ENCODE assay signal across 15 cellular contexts in the genomic region with DNA sequence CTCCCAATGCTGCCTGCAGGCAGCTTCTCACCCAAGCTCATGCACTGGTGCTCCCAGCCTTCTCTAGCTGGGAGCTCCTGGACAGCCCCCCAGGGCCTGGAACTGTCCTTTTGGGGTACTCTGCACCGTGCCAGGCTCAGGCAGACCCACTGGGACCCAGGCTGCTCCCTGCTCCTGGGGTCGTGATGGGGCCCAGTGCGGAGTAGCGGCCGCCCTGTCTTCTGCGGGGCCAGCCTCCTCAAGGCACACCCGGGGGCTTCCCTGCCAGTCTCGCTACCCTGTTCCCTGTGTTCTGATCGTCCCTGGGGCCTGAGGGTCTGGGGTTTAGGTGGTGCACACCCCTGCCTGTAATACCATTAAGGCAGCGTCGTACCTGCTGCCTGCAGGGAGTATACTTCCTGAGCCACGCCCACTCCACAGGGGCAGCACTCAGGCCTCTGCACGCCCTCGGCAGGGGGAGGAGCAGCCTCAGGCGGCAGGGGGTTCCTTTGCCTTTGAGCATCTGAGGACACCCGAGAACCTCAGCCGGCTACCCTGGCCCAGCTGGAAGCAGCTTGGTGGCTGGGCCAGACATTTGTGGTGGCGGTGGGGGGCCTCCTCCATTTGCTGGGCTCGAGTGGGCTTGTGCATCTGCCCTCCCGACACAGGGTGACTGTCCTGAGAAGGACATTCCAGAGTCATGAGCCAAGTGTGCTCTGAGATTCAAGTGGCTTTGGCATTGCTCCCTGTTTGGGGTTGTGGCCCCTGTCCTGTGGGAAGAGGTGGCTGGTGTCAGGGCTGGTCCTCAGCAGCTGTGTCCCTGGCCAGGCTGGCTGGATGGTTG. TPM values are rescaled to one million over a fixed set of nuclear protein-coding genes. Genes with fewer than 3 reads are reported as not detected.
A peak's percentile ranks its signal among the peaks of the same experiment; 100 is the strongest.
DNase-seq lines count a peak whose midpoint lies in the region; ATAC-seq and TF ChIP-seq lines count a peak whose summit lies in the region.
"Had no signal": no experiment of that assay in that cellular context is flagged by ENCODE, and none has a peak within 500 bp of the region (broad histone marks: within the 10 kb centered on the region; RNA-seq: fewer than 3 reads in every experiment).

No MANE protein-coding gene starts in this region.

- H3K4me3 ChIP-seq in astrocyte of the spinal cord (ENCODE audit: low read depth, low read length): no peak overlapping the region
- H3K4me3 ChIP-seq in left lung: no peak overlapping the region
- H3K4me3 ChIP-seq: BLaER1 had no signal

- in situ Hi-C loops in astrocyte of the spinal cord (cut with HindIII; ENCODE audit: low sequenced_read_pairs): no loop called here

- no peaks in the 10 kb centered on the region for H3K27me3 ChIP-seq in left lung
- H3K27me3 ChIP-seq: BLaER1 had no signal

- ATAC-seq in left lung: peak; percentile 80
- ATAC-seq in GM18505 (IDR thresholded peaks at IDR 0.05; ENCODE audit: unreplicated experiment): no peak
- ATAC-seq in stimulated activated naive B cell treated with anti-CD40 and anti-IgM and Interleukin-4, amounts not matched to agents 10 μg/mL and 1 μg/mL and 100 μg/mL, for 72 hours (replicated peaks): no peak

- H3K36me3 Mint-ChIP-seq in activated naive CD8-positive, alpha-beta T cell treated with anti-CD3 and anti-CD28 coated beads for 36 hours: peaks cover 2% of the 10 kb centered on the region
- H3K36me3 Mint-ChIP-seq in stimulated activated naive B cell treated with anti-CD40 and anti-IgM and Interleukin-4, amounts not matched to agents 10 μg/mL and 1 μg/mL and 100 μg/mL, for 72 hours: peaks cover 28 to 30% of the 10 kb centered on the region in 2 donors

- no peak for TF ChIP-seq POLR2A in GM18505 (IDR thresholded peaks at IDR 0.05; ENCODE audit: borderline replicate concordance, extremely low read depth, insufficient read depth, insufficient read length)

- H3K36me3 ChIP-seq in left lung: peaks cover 0 to 97% of the 10 kb centered on the region in 2 donors

- no peaks in the 10 kb centered on the region for H3K27me3 Mint-ChIP-seq in activated naive CD8-positive, alpha-beta T cell treated with anti-CD3 and anti-CD28 coated beads for 36 hours
- H3K27me3 Mint-ChIP-seq in stimulated activated naive B cell treated with anti-CD40 and anti-IgM and Interleukin-4, amounts not matched to agents 10 μg/mL and 1 μg/mL and 100 μg/mL, for 72 hours: no peaks in the 10 kb centered on the region
- H3K27me3 Mint-ChIP-seq: stimulated activated naive CD8-positive, alpha-beta T cell treated with anti-CD3 and anti-CD28 coated beads, Interleukin-15, amount 100 ng/mL, for 72 hours had no signal

- no peak for TF ChIP-seq CTCF in astrocyte of the spinal cord (IDR thresholded peaks at IDR 0.05; ENCODE audit: low read depth, low read length)
- TF ChIP-seq CTCF in left lung (IDR thresholded peaks at IDR 0.05): no peak

- H3K27ac ChIP-seq in left lung: peak overlapping the region in 1 of 2 donors; percentile 18
- H3K27ac ChIP-seq: BLaER1, epithelial cell of prostate had no signal

- DNase-seq in EL: peak; percentile 40
- DNase-seq in M059J (ENCODE audit: low read depth): peak; percentile 36
- DNase-seq in astrocyte of the spinal cord (ENCODE audit: low read depth, low spot score): peak; percentile 30
- DNase-seq in left lung: peak in 1 of 2 donors; percentile 65
- no peak for DNase-seq in anterior cingulate cortex (lab: John Stamatoyannopoulos, UW)
- DNase-seq in activated naive CD8-positive, alpha-beta T cell treated with anti-CD3 and anti-CD28 coated beads for 36 hours: no peak
- DNase-seq in stimulated activated naive B cell treated with anti-CD40 and anti-IgM and Interleukin-4, amounts not matched to agents 10 μg/mL and 1 μg/mL and 100 μg/mL, for 72 hours: no peak
- DNase-seq: activated CD4-positive, alpha-beta T cell treated with anti-CD3 and anti-CD28 coated beads for 48 hours; midbrain; NCI-H774; stimulated activated CD4-positive, alpha-beta T cell treated with anti-CD3 and anti-CD28 coated beads, Interleukin-4, amount 100 ng/mL, for 4 hours; stimulated activated naive CD8-positive, alpha-beta T cell treated with anti-CD3 and anti-CD28 coated beads, Interleukin-15, amount 100 ng/mL, for 72 hours had no signal

- H3K9me3 Mint-ChIP-seq in activated naive CD8-positive, alpha-beta T cell treated with anti-CD3 and anti-CD28 coated beads for 36 hours: no peaks in the 10 kb centered on the region
- no peaks in the 10 kb centered on the region for H3K9me3 Mint-ChIP-seq in stimulated activated naive B cell treated with anti-CD40 and anti-IgM and Interleukin-4, amounts not matched to agents 10 μg/mL and 1 μg/mL and 100 μg/mL, for 72 hours
- H3K9me3 Mint-ChIP-seq: stimulated activated naive CD8-positive, alpha-beta T cell treated with anti-CD3 and anti-CD28 coated beads, Interleukin-15, amount 100 ng/mL, for 72 hours had no signal

- intact Hi-C loops in left lung (cut with DNase I): no loop called here

- H3K27ac Mint-ChIP-seq in activated naive CD8-positive, alpha-beta T cell treated with anti-CD3 and anti-CD28 coated beads for 36 hours: no peak overlapping the region
- H3K27ac Mint-ChIP-seq in stimulated activated naive B cell treated with anti-CD40 and anti-IgM and Interleukin-4, amounts not matched to agents 10 μg/mL and 1 μg/mL and 100 μg/mL, for 72 hours: no peak overlapping the region
- H3K27ac Mint-ChIP-seq: stimulated activated naive CD8-positive, alpha-beta T cell treated with anti-CD3 and anti-CD28 coated beads, Interleukin-15, amount 100 ng/mL, for 72 hours had no signal

- H3K4me1 ChIP-seq in left lung: peaks cover 5 to 19% of the 10 kb centered on the region in 2 donors

- H3K4me1 Mint-ChIP-seq in activated naive CD8-positive, alpha-beta T cell treated with anti-CD3 and anti-CD28 coated beads for 36 hours: no peaks in the 10 kb centered on the region
- H3K4me1 Mint-ChIP-seq in stimulated activated naive B cell treated with anti-CD40 and anti-IgM and Interleukin-4, amounts not matched to agents 10 μg/mL and 1 μg/mL and 100 μg/mL, for 72 hours: peaks cover 0 to 4% of the 10 kb centered on the region in 2 donors
- H3K4me1 Mint-ChIP-seq: stimulated activated naive CD8-positive, alpha-beta T cell treated with anti-CD3 and anti-CD28 coated beads, Interleukin-15, amount 100 ng/mL, for 72 hours had no signal

- no peak overlapping the region for H3K4me3 Mint-ChIP-seq in activated naive CD8-positive, alpha-beta T cell treated with anti-CD3 and anti-CD28 coated beads for 36 hours
- no peak overlapping the region for H3K4me3 Mint-ChIP-seq in stimulated activated naive B cell treated with anti-CD40 and anti-IgM and Interleukin-4, amounts not matched to agents 10 μg/mL and 1 μg/mL and 100 μg/mL, for 72 hours
- H3K4me3 Mint-ChIP-seq: stimulated activated naive CD8-positive, alpha-beta T cell treated with anti-CD3 and anti-CD28 coated beads, Interleukin-15, amount 100 ng/mL, for 72 hours had no signal

- no peaks in the 10 kb centered on the region for H3K9me3 ChIP-seq in left lung
- H3K9me3 ChIP-seq: BLaER1 had no signal

RNA-seq across cellular contexts. Expression of gene CRIP2, which starts 9.2 kb away (rescaled TPM):
- 93.9 and 114 TPM in 2 replicates for total RNA-seq in M059J (2014; rRNA removed; shearing (Covaris generic))
- 100 to 1,000 TPM; 172 to 224 TPM for total RNA-seq in left lung
- under 1 TPM; 0.16 to 0.41 TPM for total RNA-seq in activated naive CD8-positive, alpha-beta T cell treated with anti-CD3 and anti-CD28 coated beads for 36 hours

RNA-seq across cellular contexts. Expression of gene CRIP1, which starts 21.3 kb away (rescaled TPM):
- not detected in 2 replicates for total RNA-seq in M059J (2014; rRNA removed; shearing (Covaris generic))
- total RNA-seq in left lung: 100 to 1,000 TPM; 171 to 281 TPM
- total RNA-seq in activated naive CD8-positive, alpha-beta T cell treated with anti-CD3 and anti-CD28 coated beads for 36 hours: 10 to 100 TPM; 82.5 to 87.3 TPM

RNA-seq across cellular contexts. Expression of gene TEDC1, which starts 25.6 kb away (rescaled TPM):
- 10.2 and 22.4 TPM in 2 replicates for total RNA-seq in M059J (2014; rRNA removed; shearing (Covaris generic))
- total RNA-seq in left lung: 10 to 100 TPM; 12.8 to 16.8 TPM
- 10 to 100 TPM; 33.6 to 34.9 TPM for total RNA-seq in activated naive CD8-positive, alpha-beta T cell treated with anti-CD3 and anti-CD28 coated beads for 36 hours

RNA-seq across cellular contexts. Expression of gene MTA1, which starts 45.8 kb away (rescaled TPM):
- 8.9 and 20.3 TPM in 2 replicates for total RNA-seq in M059J (2014; rRNA removed; shearing (Covaris generic))
- 10 to 100 TPM; 60.6 to 81.8 TPM for total RNA-seq in left lung
- total RNA-seq in activated naive CD8-positive, alpha-beta T cell treated with anti-CD3 and anti-CD28 coated beads for 36 hours: 100 to 1,000 TPM; 148 to 149 TPM

Comparison
In these comparisons a context has a peak if more than half of its experiments do, and no peak if none do; other contexts are left out.
1. DNase-seq: peak in EL (single experiment), M059J (single experiment) and astrocyte of the spinal cord (single experiment); none in anterior cingulate cortex (0 of 58), activated naive CD8-positive, alpha-beta T cell treated with anti-CD3 and anti-CD28 coated beads for 36 hours (single experiment) and stimulated activated naive B cell treated with anti-CD40 and anti-IgM and Interleukin-4, amounts not matched to agents 10 μg/mL and 1 μg/mL and 100 μg/mL, for 72 hours (single experiment).
2. RNA of gene CRIP2, which starts 9.2 kb away (total RNA-seq): 172 to 224 TPM in left lung and 93.9 to 114 TPM in M059J; 0.16 to 0.41 TPM in activated naive CD8-positive, alpha-beta T cell treated with anti-CD3 and anti-CD28 coated beads for 36 hours; every median in the first group is over 10 times any median in the second.
3. RNA of gene CRIP1, which starts 21.3 kb away (total RNA-seq): 171 to 281 TPM in left lung and 82.5 to 87.3 TPM in activated naive CD8-positive, alpha-beta T cell treated with anti-CD3 and anti-CD28 coated beads for 36 hours; not detected in M059J; every median in the first group is over 10 times any median in the second.